ENCODE assay signal across 2 cellular contexts in genomic region chr9:96495341-96495740, GRCh38.
TF ChIP-seq lines count a peak whose summit lies in the region.

No MANE protein-coding gene starts in this region.

TF ChIP-seq in HepG2, 621 proteins besides CTCF, POLR2A, EP300 and RAD21 (continued from another document):
- TF ChIP-seq CHD4 (IDR thresholded peaks at IDR 0.05; ENCODE audit: borderline replicate concordance, low read length) (no peak), U2AF2 (IDR thresholded peaks at IDR 0.05; ENCODE audit: low read depth, low read length) (no peak), ZNF75D (CRISPR knock-in tag; IDR thresholded peaks at IDR 0.05; ENCODE audit: borderline replicate concordance) (no peak), MLX (CRISPR knock-in tag; IDR thresholded peaks at IDR 0.05) (no peak), ZSCAN31 (CRISPR knock-in tag; IDR thresholded peaks at IDR 0.05; ENCODE audit: low read depth) (no peak)

TF ChIP-seq in WTC11, 78 proteins besides CTCF, POLR2A, EP300 and RAD21 (continued from another document):
- TF ChIP-seq ARID4B (CRISPR knock-in tag; IDR thresholded peaks at IDR 0.05; ENCODE audit: borderline replicate concordance) = no peak
- TF ChIP-seq AR (CRISPR knock-in tag; IDR thresholded peaks at IDR 0.05) = no peak
- TF ChIP-seq GABPB1 (CRISPR knock-in tag; IDR thresholded peaks at IDR 0.05) = no peak
- TF ChIP-seq USF2 (CRISPR knock-in tag; IDR thresholded peaks at IDR 0.05) = no peak
- no peak for TF ChIP-seq ZNF219 (CRISPR knock-in tag; IDR thresholded peaks at IDR 0.05; ENCODE audit: borderline replicate concordance)
- TF ChIP-seq NFYB (CRISPR knock-in tag; conservative IDR thresholded peaks at IDR 0.05; ENCODE audit: low read depth) = no peak
- TF ChIP-seq PRDM15 (CRISPR knock-in tag; IDR thresholded peaks at IDR 0.05) = no peak
- no peak for TF ChIP-seq ZNF263 (CRISPR knock-in tag; IDR thresholded peaks at IDR 0.05; ENCODE audit: low read depth)
- TF ChIP-seq MYBL2 (CRISPR knock-in tag; IDR thresholded peaks at IDR 0.05) = no peak
- TF ChIP-seq ZNF138 (CRISPR knock-in tag; conservative IDR thresholded peaks at IDR 0.05) = no peak
- TF ChIP-seq PRRX2 (CRISPR knock-in tag; IDR thresholded peaks at IDR 0.05) = no peak
- no peak for TF ChIP-seq SOX15 (CRISPR knock-in tag; IDR thresholded peaks at IDR 0.05)
- TF ChIP-seq MAX (CRISPR knock-in tag; IDR thresholded peaks at IDR 0.05) = no peak
- no peak for TF ChIP-seq EMX1 (CRISPR knock-in tag; IDR thresholded peaks at IDR 0.05)
- no peak for TF ChIP-seq NR2C2 (CRISPR knock-in tag; IDR thresholded peaks at IDR 0.05)
- no peak for TF ChIP-seq ZBTB21 (CRISPR knock-in tag; IDR thresholded peaks at IDR 0.05; ENCODE audit: borderline replicate concordance)
